ENCODE assay signal across 19 cellular contexts in genomic region chr1:19049128-19049768, GRCh38.
"Had no signal": no experiment of that assay in that cellular context is flagged by ENCODE, and none has a peak within 500 bp of the region (broad histone marks: within the 10 kb centered on the region; RNA-seq: fewer than 3 reads in every experiment).

No MANE protein-coding gene starts in this region.

- H3K4me1 ChIP-seq: ascending aorta, parathyroid adenoma, tibial artery had no signal

- H3K27me3 ChIP-seq: ascending aorta, brain microvascular endothelial cell had no signal

- H2AFZ ChIP-seq: parathyroid adenoma had no signal

- H3K36me3 ChIP-seq: ascending aorta, brain microvascular endothelial cell, esophagus squamous epithelium, heart right ventricle, neutrophil, tibial artery had no signal

- H3K9me3 ChIP-seq: ascending aorta, esophagus squamous epithelium, heart right ventricle, neutrophil, tibial artery had no signal

- ATAC-seq: activated naive CD4-positive, alpha-beta T cell treated with anti-CD3 and anti-CD28 coated beads, Interleukin-2, amount 50 U/mL, for 72 hours; activated T-helper 17 cell treated with anti-CD3 and anti-CD28 coated beads, Interleukin-2, amount 50 U/mL, for 72 hours; heart right ventricle; natural killer cell; WTC11 had no signal

- H3K9ac ChIP-seq: parathyroid adenoma had no signal

- H3K79me2 ChIP-seq: parathyroid adenoma had no signal

- FAIRE-seq: endothelial cell of umbilical vein had no signal

- H3K27ac ChIP-seq: ascending aorta, brain microvascular endothelial cell, esophagus squamous epithelium, heart right ventricle, neutrophil, parathyroid adenoma, tibial artery had no signal

- DNase-seq: activated T-cell treated with anti-CD3 and anti-CD28 coated beads, Interleukin-2, amount 50 U/mL, for 1 hour; central memory CD4-positive, alpha-beta T cell; effector memory CD4-positive, alpha-beta T cell; esophagus squamous epithelium; heart right ventricle; mammary epithelial cell; natural killer cell; stimulated activated CD4-positive, alpha-beta T cell treated with anti-CD3 and anti-CD28 coated beads, Interleukin-1b, Interleukin-23, amount 100 ng/mL, for 48 hours; substantia nigra; T-helper 9 cell; tibial artery had no signal

- H3K4me3 ChIP-seq: ascending aorta, esophagus squamous epithelium, heart right ventricle, tibial artery had no signal
